Comparison of ENCODE assay signal across 8 cellular contexts in the genomic region with DNA sequence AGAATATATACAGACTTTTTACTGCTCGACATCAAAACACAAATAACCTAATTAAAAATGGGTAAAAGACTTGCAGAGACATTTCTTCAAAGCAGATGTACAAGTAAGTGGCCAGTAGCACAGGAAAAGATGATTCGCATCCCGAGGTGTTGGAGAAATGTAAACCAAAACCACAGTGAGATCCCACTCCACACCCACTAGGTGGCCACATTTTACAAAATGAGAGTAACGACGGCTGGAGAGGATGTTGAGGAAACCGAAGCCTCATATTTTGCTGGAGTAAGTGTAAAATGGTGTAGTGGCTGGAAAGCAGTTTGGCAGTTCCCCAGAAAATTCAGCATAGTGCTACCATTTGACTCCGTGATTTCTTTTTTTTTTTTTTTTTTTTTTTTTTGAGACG. TPM values are rescaled to one million over a fixed set of nuclear protein-coding genes. Genes with fewer than 3 reads are reported as not detected.
DNase-seq lines count a peak whose midpoint lies in the region; ATAC-seq and TF ChIP-seq lines count a peak whose summit lies in the region.

No MANE protein-coding gene starts in this region.

- peaks cover 0 to 43% (median 6%) of the 10 kb centered on the region in 3 donors for H3K27me3 ChIP-seq in psoas muscle (ENCODE audit: insufficient read depth in 3 of 3, low read length in 2 of 3)

- no peaks in the 10 kb centered on the region for H3K36me3 Mint-ChIP-seq in activated T-helper 2 cell treated with anti-CD3 and anti-CD28 coated beads, Interferon-gamma antibody, Interleukin-2, Interleukin-4, amounts not matched to agents 10 μg/mL and 5 μg/mL and 100 μg/mL, durations not matched to agents 14 hours and 24 hours and 36 hours (ENCODE audit: low read depth)
- H3K36me3 Mint-ChIP-seq in glutamatergic neuron (ENCODE audit: unreplicated experiment) = no peaks in the 10 kb centered on the region

- no peak overlapping the region for H3K27ac ChIP-seq in psoas muscle

- H3K36me3 ChIP-seq in psoas muscle (ENCODE audit: insufficient read depth in 1 of 2, low read depth in 1 of 2) = no peaks in the 10 kb centered on the region

- intact Hi-C loops in activated T-helper 2 cell treated with anti-CD3 and anti-CD28 coated beads, Interferon-gamma antibody, Interleukin-2, Interleukin-4, amounts not matched to agents 10 μg/mL and 5 μg/mL and 100 μg/mL, durations not matched to agents 14 hours and 24 hours and 36 hours (cut with micrococcal nuclease) = loop anchor here (10.0 kb wide), 1 partner anchor 150 kb away; the partner anchor contains the start of gene SURF6
- intact Hi-C loops in psoas muscle (cut with DNase I) = loop anchor here (5.0 kb wide), 4 partner anchors 92 to 302 kb away; partner anchors contain the start of gene ABO (in 1 of the 2)

- TF ChIP-seq CTCF in HFF-Myc (IDR thresholded peaks at IDR 0.05; ENCODE audit: low read depth, low read length, missing control alignments) = peak; percentile 50
- TF ChIP-seq CTCF in glutamatergic neuron (IDR thresholded peaks at IDR 0.05; ENCODE audit: partially characterized antibody, unreplicated experiment) = peak; percentile 70
- TF ChIP-seq CTCF in psoas muscle (IDR thresholded peaks at IDR 0.05) = peak; percentile 54

- peaks cover 27% of the 10 kb centered on the region for H3K4me1 Mint-ChIP-seq in activated T-helper 2 cell treated with anti-CD3 and anti-CD28 coated beads, Interferon-gamma antibody, Interleukin-2, Interleukin-4, amounts not matched to agents 10 μg/mL and 5 μg/mL and 100 μg/mL, durations not matched to agents 14 hours and 24 hours and 36 hours (ENCODE audit: low read depth)
- H3K4me1 Mint-ChIP-seq in glutamatergic neuron (ENCODE audit: low read depth, unreplicated experiment) = peaks cover 8% of the 10 kb centered on the region

- H3K27me3 Mint-ChIP-seq in activated T-helper 2 cell treated with anti-CD3 and anti-CD28 coated beads, Interferon-gamma antibody, Interleukin-2, Interleukin-4, amounts not matched to agents 10 μg/mL and 5 μg/mL and 100 μg/mL, durations not matched to agents 14 hours and 24 hours and 36 hours (ENCODE audit: low read depth) = peaks cover 33% of the 10 kb centered on the region
- H3K27me3 Mint-ChIP-seq in glutamatergic neuron (ENCODE audit: unreplicated experiment) = peaks cover 12% of the 10 kb centered on the region

- H3K4me3 Mint-ChIP-seq in activated T-helper 2 cell treated with anti-CD3 and anti-CD28 coated beads, Interferon-gamma antibody, Interleukin-2, Interleukin-4, amounts not matched to agents 10 μg/mL and 5 μg/mL and 100 μg/mL, durations not matched to agents 14 hours and 24 hours and 36 hours (ENCODE audit: low read depth) = no peak overlapping the region
- H3K4me3 Mint-ChIP-seq in glutamatergic neuron (ENCODE audit: unreplicated experiment) = no peak overlapping the region

- DNase-seq in COR-L47 (lab: John Stamatoyannopoulos, UW) (peak; percentile 79), HFF-Myc (ENCODE audit: extremely low read depth, low read depth) (peak; percentile 38), NCI-H69 (lab: John Stamatoyannopoulos, UW) (peak; percentile 84), glutamatergic neuron (no peak), psoas muscle (no peak), occipital lobe (lab: John Stamatoyannopoulos, UW) (no peak)
- peak; percentile 36 for DNase-seq in activated T-helper 2 cell treated with anti-CD3 and anti-CD28 coated beads, Interferon-gamma antibody, Interleukin-2, Interleukin-4, amounts not matched to agents 10 μg/mL and 5 μg/mL and 100 μg/mL, durations not matched to agents 14 hours and 24 hours and 36 hours (ENCODE audit: low spot score)

- no peak overlapping the region for H3K4me3 ChIP-seq in HFF-Myc (replicated peaks; ENCODE audit: low read depth, low read length)
- no peak overlapping the region for H3K4me3 ChIP-seq in psoas muscle

- WGBS in psoas muscle, 3 donors = 8 to 13% (median 10%) methylated on average over 7 of the region's 8 CpGs

- no peaks in the 10 kb centered on the region for H3K4me1 ChIP-seq in psoas muscle

- ATAC-seq in psoas muscle = peak; percentile 53 to 80 (median 62)
- no peak for ATAC-seq in GM18498 (IDR thresholded peaks at IDR 0.05; ENCODE audit: unreplicated experiment)

- H3K9me3 Mint-ChIP-seq in activated T-helper 2 cell treated with anti-CD3 and anti-CD28 coated beads, Interferon-gamma antibody, Interleukin-2, Interleukin-4, amounts not matched to agents 10 μg/mL and 5 μg/mL and 100 μg/mL, durations not matched to agents 14 hours and 24 hours and 36 hours = no peaks in the 10 kb centered on the region
- peaks cover 4% of the 10 kb centered on the region for H3K9me3 Mint-ChIP-seq in glutamatergic neuron (ENCODE audit: unreplicated experiment)

- H3K27ac Mint-ChIP-seq in activated T-helper 2 cell treated with anti-CD3 and anti-CD28 coated beads, Interferon-gamma antibody, Interleukin-2, Interleukin-4, amounts not matched to agents 10 μg/mL and 5 μg/mL and 100 μg/mL, durations not matched to agents 14 hours and 24 hours and 36 hours = no peak overlapping the region
- H3K27ac Mint-ChIP-seq in glutamatergic neuron (ENCODE audit: unreplicated experiment) = no peak overlapping the region

- no peaks in the 10 kb centered on the region for H3K9me3 ChIP-seq in psoas muscle

RNA-seq across cellular contexts. Expression of gene GBGT1, which starts 21.3 kb away (rescaled TPM):
- total RNA-seq in activated T-helper 2 cell treated with anti-CD3 and anti-CD28 coated beads, Interferon-gamma antibody, Interleukin-2, Interleukin-4, amounts not matched to agents 10 μg/mL and 5 μg/mL and 100 μg/mL, durations not matched to agents 14 hours and 24 hours and 36 hours = 6.8 and 7.4 TPM in 2 replicates
- total RNA-seq in glutamatergic neuron (ENCODE audit: unreplicated experiment) = 1.3 TPM
- total RNA-seq in psoas muscle = 1 to 10 TPM; 2.0 to 4.4 (median 3.3) TPM
- polyA plus RNA-seq in psoas muscle = 1 to 10 TPM; 1.6 to 2.9 (median 2.7) TPM
- total RNA-seq in occipital lobe = 8.1 TPM

RNA-seq across cellular contexts. Expression of gene OBP2B, which starts 24.1 kb away (rescaled TPM):
- not detected in 2 replicates for total RNA-seq in activated T-helper 2 cell treated with anti-CD3 and anti-CD28 coated beads, Interferon-gamma antibody, Interleukin-2, Interleukin-4, amounts not matched to agents 10 μg/mL and 5 μg/mL and 100 μg/mL, durations not matched to agents 14 hours and 24 hours and 36 hours
- not detected for total RNA-seq in glutamatergic neuron (ENCODE audit: unreplicated experiment)
- not detected for total RNA-seq in psoas muscle
- polyA plus RNA-seq in psoas muscle = not detected
- not detected for total RNA-seq in occipital lobe

Comparison
In these comparisons a context has a peak if more than half of its experiments do, and no peak if none do; other contexts are left out.
1. DNase-seq: peak in COR-L47 (single experiment), HFF-Myc (single experiment), NCI-H69 (single experiment) and activated T-helper 2 cell treated with anti-CD3 and anti-CD28 coated beads, Interferon-gamma antibody, Interleukin-2, Interleukin-4, amounts not matched to agents 10 μg/mL and 5 μg/mL and 100 μg/mL, durations not matched to agents 14 hours and 24 hours and 36 hours (single experiment); none in glutamatergic neuron (single experiment), psoas muscle (0 of 2) and occipital lobe (single experiment).
2. Peak in every context shown above with its lines, with median percentiles within 50 percentile points of each other: CTCF ChIP-seq.